Comparison of ENCODE assay signal across 9 cellular contexts in genomic region chr1:147542549-147542857, GRCh38.
DNase-seq lines count a peak whose midpoint lies in the region; ATAC-seq and TF ChIP-seq lines count a peak whose summit lies in the region.
"Had no signal": no experiment of that assay in that cellular context is flagged by ENCODE, and none has a peak within 500 bp of the region (broad histone marks: within the 10 kb centered on the region; RNA-seq: fewer than 3 reads in every experiment).

No MANE protein-coding gene starts in this region.

- no peaks in the 10 kb centered on the region for H3K27me3 ChIP-seq in muscle layer of colon (ENCODE audit: control insufficient read depth in 1 of 2, insufficient read depth in 2 of 2, low read length in 2 of 2)

- H3K27ac ChIP-seq in 22Rv1 (peak overlapping the region; percentile 92), coronary artery (peak overlapping the region in 1 of 2 donors; percentile 90), muscle layer of colon (ENCODE audit: low read depth, low read length) (peak overlapping the region; percentile 94)

- DNase-seq in HFF-Myc (ENCODE audit: extremely low read depth, low read depth) (no peak), coronary artery (ENCODE audit: low spot score) (no peak), retina (no peak)
- DNase-seq in stimulated activated CD4-positive, alpha-beta T cell treated with anti-CD3 and anti-CD28 coated beads, Interleukin-4, amount 100 ng/mL, for 24 hours: no peak
- no peak for DNase-seq in stimulated activated naive CD4-positive, alpha-beta T cell treated with Interleukin-2 at 50 U/mL for 16 hours (lab: John Stamatoyannopoulos, UW)
- DNase-seq: activated gamma-delta T cell had no signal

- peaks cover 50% of the 10 kb centered on the region for H3K4me1 ChIP-seq in muscle layer of colon (ENCODE audit: insufficient read depth, low read length)

- H3K9me3 ChIP-seq in muscle layer of colon (ENCODE audit: low read length): no peaks in the 10 kb centered on the region

- no peaks in the 10 kb centered on the region for H3K36me3 ChIP-seq in muscle layer of colon (ENCODE audit: insufficient read depth, low read length)

- peak overlapping the region; percentile 92 for H3K9ac ChIP-seq in muscle layer of colon (ENCODE audit: low read length)

- peak overlapping the region; percentile 62 for H3K4me3 ChIP-seq in HFF-Myc (replicated peaks; ENCODE audit: low read depth, low read length)
- peak overlapping the region; percentile 85 for H3K4me3 ChIP-seq in coronary artery
- H3K4me3 ChIP-seq in muscle layer of colon (ENCODE audit: low read depth in 1 of 2, low read length in 2 of 2): peak overlapping the region; percentile 60 to 79

- no peak for ATAC-seq in HG03025 (IDR thresholded peaks at IDR 0.05; ENCODE audit: low FRiP score, unreplicated experiment)

- TF ChIP-seq CTCF in 22Rv1 (IDR thresholded peaks at IDR 0.05) (no peak), HFF-Myc (IDR thresholded peaks at IDR 0.05; ENCODE audit: low read depth, low read length, missing control alignments) (no peak), coronary artery (IDR thresholded peaks at IDR 0.05) (no peak)
